Comparison of ENCODE assay signal across 2 cellular contexts in genomic region chr1:6124341-6124740, GRCh38.
TF ChIP-seq lines count a peak whose summit lies in the region.

No MANE protein-coding gene starts in this region.

TF ChIP-seq in K562, 482 proteins besides CTCF, POLR2A, EP300 and RAD21:
- TF ChIP-seq TAF1 (IDR thresholded peaks at IDR 0.05; ENCODE audit: control insufficient read depth, extremely low read depth, insufficient read depth, low read length, severe bottlenecking) (no peak), ZFP1 (CRISPR knock-in tag; IDR thresholded peaks at IDR 0.05) (no peak), SRSF7 (optimal IDR thresholded peaks at IDR 0.05; ENCODE audit: low read depth, low read length) (no peak), BHLHE40 (IDR thresholded peaks at IDR 0.05; ENCODE audit: low read length) (peak; percentile 57), COPS2 (conservative IDR thresholded peaks at IDR 0.05) (no peak), ZNF79 (CRISPR knock-in tag; IDR thresholded peaks at IDR 0.05; ENCODE audit: low read depth) (no peak), HDAC1 (IDR thresholded peaks at IDR 0.05) (no peak), DLX4 (CRISPR knock-in tag; IDR thresholded peaks at IDR 0.05) (no peak), SIX5 (IDR thresholded peaks at IDR 0.05; ENCODE audit: borderline replicate concordance in 1 of 2, insufficient read depth in 1 of 2, low read depth in 1 of 2, low read length in 2 of 2) (no peak), ZMIZ1 (IDR thresholded peaks at IDR 0.05; ENCODE audit: low read depth in 2 of 2, low read length in 2 of 2) (no peak), TAF9B (IDR thresholded peaks at IDR 0.05; ENCODE audit: partially characterized antibody) (no peak), E2F6 (IDR thresholded peaks at IDR 0.05; ENCODE audit: borderline replicate concordance in 1 of 2, extremely low read depth in 1 of 2, insufficient read depth in 1 of 2, insufficient read length in 1 of 2, low read depth in 1 of 2, low read length in 1 of 2, poor library complexity in 1 of 2, severe bottlenecking in 1 of 2) (peak in 1 of 2 experiments; percentile 18), ZBTB8A (IDR thresholded peaks at IDR 0.05; ENCODE audit: partially characterized antibody) (no peak), HNRNPUL1 (IDR thresholded peaks at IDR 0.05; ENCODE audit: low read length) (no peak), TGIF2 (CRISPR knock-in tag; IDR thresholded peaks at IDR 0.05) (no peak), MIER1 (IDR thresholded peaks at IDR 0.05; ENCODE audit: low read depth) (no peak)
TF ChIP-seq in K562: peak in this region for 2.

TF ChIP-seq in HepG2, 621 proteins besides CTCF, POLR2A, EP300 and RAD21:
- no peak for TF ChIP-seq SRSF4 (IDR thresholded peaks at IDR 0.05; ENCODE audit: low read depth, low read length, poor library complexity, severe bottlenecking)
- TF ChIP-seq ETS1 (CRISPR knock-in tag; IDR thresholded peaks at IDR 0.05): no peak
- no peak for TF ChIP-seq MTF2 (CRISPR knock-in tag; IDR thresholded peaks at IDR 0.05; ENCODE audit: borderline replicate concordance)
- no peak for TF ChIP-seq RARG (CRISPR knock-in tag; IDR thresholded peaks at IDR 0.05; ENCODE audit: low read depth)
- no peak for TF ChIP-seq HOXA5 (CRISPR knock-in tag; IDR thresholded peaks at IDR 0.05)
- TF ChIP-seq BHLHE40 (IDR thresholded peaks at IDR 0.05; ENCODE audit: low read length): peak; percentile 89
- TF ChIP-seq ZMAT3 (CRISPR knock-in tag; conservative IDR thresholded peaks at IDR 0.05): no peak
- 0 out of 2 replicates have a peak, but pooled peaks have one; percentile 23 for TF ChIP-seq TFDP1 (CRISPR knock-in tag; IDR thresholded peaks at IDR 0.05; ENCODE audit: borderline replicate concordance)
- TF ChIP-seq ZNF784 (CRISPR knock-in tag; IDR thresholded peaks at IDR 0.05; ENCODE audit: borderline replicate concordance): no peak
- no peak for TF ChIP-seq ZNF260 (CRISPR knock-in tag; IDR thresholded peaks at IDR 0.05; ENCODE audit: borderline replicate concordance, low read depth)
- TF ChIP-seq MAX (IDR thresholded peaks at IDR 0.05): 0 out of 2 replicates have a peak, but pooled peaks have one; percentile 36
- no peak for TF ChIP-seq BORCS8-MEF2B (CRISPR knock-in tag; IDR thresholded peaks at IDR 0.05)
- no peak for TF ChIP-seq MNT (IDR thresholded peaks at IDR 0.05)
- no peak for TF ChIP-seq ZNF816 (CRISPR knock-in tag; IDR thresholded peaks at IDR 0.05; ENCODE audit: borderline replicate concordance)
- no peak for TF ChIP-seq ZNF7 (CRISPR knock-in tag; IDR thresholded peaks at IDR 0.05)
TF ChIP-seq in HepG2: peak in this region for 3.
